In the genomic region with DNA sequence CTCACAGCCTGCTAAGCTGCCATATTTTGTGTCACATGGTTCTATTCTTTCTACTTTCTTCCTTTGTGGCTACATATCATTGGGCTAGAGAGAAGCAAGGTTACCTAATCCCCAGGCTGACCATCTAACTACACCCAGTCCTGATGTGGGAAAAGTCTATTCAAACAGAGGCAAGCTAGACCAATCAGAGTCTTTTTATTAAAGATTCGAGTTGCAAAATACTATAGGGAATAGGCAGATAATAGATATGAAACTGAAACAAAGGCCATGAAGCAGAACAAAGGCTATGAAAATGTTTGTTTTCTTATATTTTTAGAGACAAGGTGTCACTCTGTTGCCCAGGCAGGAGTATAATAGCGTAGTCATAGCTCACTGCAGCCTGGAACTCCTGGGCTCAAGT, we compare ENCODE assay signal across 19 cellular contexts. TPM values are rescaled to one million over a fixed set of nuclear protein-coding genes. Genes with fewer than 3 reads are reported as not detected.
DNase-seq lines count a peak whose midpoint lies in the region; ATAC-seq lines count a peak whose summit lies in the region.
"Had no signal": no experiment of that assay in that cellular context is flagged by ENCODE, and none has a peak within 500 bp of the region (broad histone marks: within the 10 kb centered on the region; RNA-seq: fewer than 3 reads in every experiment).

No MANE protein-coding gene starts in this region.

- no peak overlapping the region for H3K4me3 ChIP-seq in BLaER1
- no peak overlapping the region for H3K4me3 ChIP-seq in aorta (ENCODE audit: low read length in 2 of 2)
- no peak overlapping the region for H3K4me3 ChIP-seq in effector memory CD4-positive, alpha-beta T cell (ENCODE audit: insufficient read depth, low read depth, low read length, poor library complexity, severe bottlenecking)
- H3K4me3 ChIP-seq: thoracic aorta had no signal

- H4K20me1 ChIP-seq in BLaER1 = no peaks in the 10 kb centered on the region

- H3K27ac ChIP-seq in BLaER1 (no peak overlapping the region), aorta (ENCODE audit: low read depth in 1 of 2, low read length in 2 of 2) (no peak overlapping the region)
- H3K27ac ChIP-seq in effector memory CD4-positive, alpha-beta T cell (ENCODE audit: insufficient read depth, low read length, poor library complexity, severe bottlenecking) = no peak overlapping the region
- H3K27ac ChIP-seq: thoracic aorta, VCaP had no signal

- H3K4me3 Mint-ChIP-seq in activated CD4-positive, alpha-beta T cell treated with anti-CD3 and anti-CD28 coated beads, Interleukin-2, amount 10 ng/mL, durations not matched to agents 24 days and 14 days = no peak overlapping the region
- H3K4me3 Mint-ChIP-seq: nephron had no signal

- H3K9me3 ChIP-seq in BLaER1 (peaks cover 29% of the 10 kb centered on the region), aorta (ENCODE audit: control insufficient read depth, low read length) (peaks cover 2% of the 10 kb centered on the region)
- H3K9me3 ChIP-seq in effector memory CD4-positive, alpha-beta T cell (ENCODE audit: control insufficient read depth, low read length) = no peaks in the 10 kb centered on the region
- H3K9me3 ChIP-seq: thoracic aorta had no signal

- ATAC-seq in GM19324 (IDR thresholded peaks at IDR 0.05; ENCODE audit: low FRiP score, unreplicated experiment) (peak; percentile 89), GM21825 (IDR thresholded peaks at IDR 0.05; ENCODE audit: unreplicated experiment) (peak; percentile 84), HG03175 (IDR thresholded peaks at IDR 0.05; ENCODE audit: unreplicated experiment) (peak; percentile 87), aorta (ENCODE audit: low FRiP score) (no peak)

- no peaks in the 10 kb centered on the region for H3K36me3 Mint-ChIP-seq in activated CD4-positive, alpha-beta T cell treated with anti-CD3 and anti-CD28 coated beads, Interleukin-2, amount 10 ng/mL, durations not matched to agents 24 days and 14 days (ENCODE audit: low read depth)

- DNase-seq in aorta = no peak
- no peak for DNase-seq in effector memory CD4-positive, alpha-beta T cell
- no peak for DNase-seq in stimulated activated CD4-positive, alpha-beta T cell treated with anti-CD3 and anti-CD28 coated beads, Interleukin-4, amount 100 ng/mL, for 24 hours
- no peak for DNase-seq in activated CD4-positive, alpha-beta T cell treated with anti-CD3 and anti-CD28 coated beads, Interleukin-2, amount 10 ng/mL, durations not matched to agents 24 days and 14 days
- DNase-seq: 8988T, activated T-cell treated with anti-CD3 and anti-CD28 coated beads for 4 hours, amygdala, Calu3, kidney glomerular epithelial cell, NCI-H1048, NCI-H69, SHP77 treated with DMSO at 0.1 percent for 48 hours had no signal

- no peaks in the 10 kb centered on the region for H3K27me3 Mint-ChIP-seq in activated CD4-positive, alpha-beta T cell treated with anti-CD3 and anti-CD28 coated beads, Interleukin-2, amount 10 ng/mL, durations not matched to agents 24 days and 14 days

- intact Hi-C loops in aorta (cut with DNase I) = no loop called here
- intact Hi-C loops in activated CD4-positive, alpha-beta T cell treated with anti-CD3 and anti-CD28 coated beads, Interleukin-2, amount 10 ng/mL, durations not matched to agents 24 days and 14 days (cut with micrococcal nuclease) = no loop called here

- peak overlapping the region; percentile 54 for H3K4me2 ChIP-seq in BLaER1

- H3K9me3 Mint-ChIP-seq in activated CD4-positive, alpha-beta T cell treated with anti-CD3 and anti-CD28 coated beads, Interleukin-2, amount 10 ng/mL, durations not matched to agents 24 days and 14 days = no peaks in the 10 kb centered on the region

- 88 to 93% methylated on average over 2 of the region's 2 CpGs for WGBS in aorta, 2 donors

- no peak overlapping the region for H3K27ac Mint-ChIP-seq in activated CD4-positive, alpha-beta T cell treated with anti-CD3 and anti-CD28 coated beads, Interleukin-2, amount 10 ng/mL, durations not matched to agents 24 days and 14 days
- H3K27ac Mint-ChIP-seq: nephron had no signal

- no peak overlapping the region for H3K9ac ChIP-seq in BLaER1

- H3K27me3 ChIP-seq in BLaER1 (no peaks in the 10 kb centered on the region), aorta (ENCODE audit: control insufficient read depth in 1 of 2, insufficient read depth in 2 of 2, low read length in 1 of 2) (no peaks in the 10 kb centered on the region)
- no peaks in the 10 kb centered on the region for H3K27me3 ChIP-seq in effector memory CD4-positive, alpha-beta T cell (replicated peaks; ENCODE audit: control insufficient read depth, insufficient read depth, low read length, poor library complexity, severe bottlenecking)

- H3K4me1 Mint-ChIP-seq in activated CD4-positive, alpha-beta T cell treated with anti-CD3 and anti-CD28 coated beads, Interleukin-2, amount 10 ng/mL, durations not matched to agents 24 days and 14 days = no peaks in the 10 kb centered on the region
- H3K4me1 Mint-ChIP-seq: nephron had no signal

- H3K36me3 ChIP-seq in BLaER1 (no peaks in the 10 kb centered on the region), aorta (ENCODE audit: control insufficient read depth in 1 of 2, insufficient read depth in 2 of 2, low read length in 1 of 2) (peaks cover 2 to 7% of the 10 kb centered on the region in 2 donors)
- no peaks in the 10 kb centered on the region for H3K36me3 ChIP-seq in effector memory CD4-positive, alpha-beta T cell (ENCODE audit: control insufficient read depth, insufficient read depth, low read length)
- H3K36me3 ChIP-seq: thoracic aorta had no signal

- H3K4me1 ChIP-seq in BLaER1 = peaks cover 9% of the 10 kb centered on the region
- no peaks in the 10 kb centered on the region for H3K4me1 ChIP-seq in aorta (ENCODE audit: control insufficient read depth in 1 of 2, insufficient read depth in 2 of 2, low read length in 2 of 2)
- H3K4me1 ChIP-seq in effector memory CD4-positive, alpha-beta T cell (ENCODE audit: control insufficient read depth, insufficient read depth, low read length, poor library complexity, severe bottlenecking) = no peaks in the 10 kb centered on the region

RNA-seq across cellular contexts. Expression of gene MTERF1, which starts 36.7 kb away (rescaled TPM):
- total RNA-seq in aorta = 10 to 100 TPM; 10.9 to 17.1 TPM
- 10 to 100 TPM in 1 of 2 donors, 1 to 10 TPM in 1; 8.4 to 10.3 TPM for polyA plus RNA-seq in aorta
- total RNA-seq in activated CD4-positive, alpha-beta T cell treated with anti-CD3 and anti-CD28 coated beads, Interleukin-2, amount 10 ng/mL, durations not matched to agents 24 days and 14 days = 19.5 and 20.9 TPM in 2 replicates
